Comparison of ENCODE assay signal across 13 cellular contexts in the genomic region with DNA sequence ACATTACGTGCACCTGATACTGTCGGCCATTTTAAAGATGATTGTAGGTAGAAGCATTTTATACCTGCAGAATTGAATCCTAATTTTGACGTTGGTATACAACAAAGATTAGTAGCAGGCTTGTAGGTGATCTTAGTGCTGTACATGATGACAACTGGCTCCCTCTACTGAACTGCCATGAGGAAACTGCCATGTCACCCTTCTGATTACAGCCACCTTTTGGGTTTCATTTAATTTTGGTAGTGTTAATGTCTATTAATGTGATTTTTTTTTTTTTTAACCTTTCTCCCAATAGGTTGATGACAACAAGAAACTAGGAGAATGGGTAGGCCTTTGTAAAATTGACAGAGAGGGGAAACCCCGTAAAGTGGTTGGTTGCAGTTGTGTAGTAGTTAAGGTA. TPM values are rescaled to one million over a fixed set of nuclear protein-coding genes. Genes with fewer than 3 reads are reported as not detected.
DNase-seq lines count a peak whose midpoint lies in the region; ATAC-seq, FAIRE-seq and TF ChIP-seq lines count a peak whose summit lies in the region.
"Had no signal": no experiment of that assay in that cellular context is flagged by ENCODE, and none has a peak within 500 bp of the region (broad histone marks: within the 10 kb centered on the region; RNA-seq: fewer than 3 reads in every experiment).

No MANE protein-coding gene starts in this region.

- H3K4me3 Mint-ChIP-seq in WTC11, result peak overlapping the region; percentile 99

- H3K27ac ChIP-seq in A549, result peak overlapping the region in 1 of 2 experiments; percentile 98; a peak in 2 of 6 replicates

- peaks cover 28% of the 10 kb centered on the region for H3K36me3 ChIP-seq in iPS-15b (ENCODE audit: control insufficient read depth, insufficient read depth, low read length)

- no peaks in the 10 kb centered on the region for H3K9me3 Mint-ChIP-seq in WTC11

- no peaks in the 10 kb centered on the region for H3K27me3 ChIP-seq in iPS-15b (ENCODE audit: control insufficient read depth, insufficient read depth, low read length)

- peak overlapping the region; percentile 91 for H3K4me2 ChIP-seq in A549

- peak overlapping the region; percentile 89 for H3K4me3 ChIP-seq in A549
- H3K4me3 ChIP-seq in iPS-15b (ENCODE audit: low read depth, low read length), result peak overlapping the region; percentile 97

- no peak for TF ChIP-seq RAD21 in A549 (conservative IDR thresholded peaks at IDR 0.05 in 1 of 2, IDR thresholded peaks at IDR 0.05 in 1 of 2)

- TF ChIP-seq CTCF in A549 (IDR thresholded peaks at IDR 0.05), result no peak
- peak; percentile 18 for TF ChIP-seq CTCF in GM12873 (IDR thresholded peaks at IDR 0.05; ENCODE audit: insufficient read depth, low read depth, low read length, missing control alignments)
- no peak for TF ChIP-seq CTCF in WTC11 (IDR thresholded peaks at IDR 0.05)

- peak overlapping the region; percentile 98 for H3K27ac Mint-ChIP-seq in WTC11

- peaks cover 49% of the 10 kb centered on the region for H3K4me1 ChIP-seq in A549
- H3K4me1 ChIP-seq in iPS-15b (ENCODE audit: control insufficient read depth, insufficient read depth, low read length), result peaks cover 5% of the 10 kb centered on the region

- H3K9ac ChIP-seq in iPS-15b (ENCODE audit: low read depth, low read length), result no peak overlapping the region

- peaks cover 4% of the 10 kb centered on the region; the same call in 1 of the 2 replicates for H3K27me3 Mint-ChIP-seq in WTC11 (ENCODE audit: low read depth)

- CTCF ChIA-PET in A549 (lab: Yijun Ruan, JAX), result no interaction called here
- CTCF ChIA-PET in WTC11 (lab: Charles Lee), result interaction anchor here (1.4 kb wide), 1 partner anchor 17 kb away, joined by 4 read pairs; no protein-coding TSS in a partner anchor

- FAIRE-seq in A549 (lab: Jason Lieb, UNC), result no peak
- FAIRE-seq: endometrium had no signal

- H3K4me1 Mint-ChIP-seq in WTC11, result peaks cover 61% of the 10 kb centered on the region

- TF ChIP-seq EP300 in A549 (IDR thresholded peaks at IDR 0.05), result no peak

- POLR2A ChIA-PET in A549 (lab: Yijun Ruan, JAX), result interaction anchor here (0.7 kb wide), 1 partner anchor 18 kb away, joined by 4 read pairs; a partner anchor contains a TSS
- POLR2A ChIA-PET in WTC11 (lab: Charles Lee), result no interaction called here

- DNase-seq in A549 (ENCODE audit: low read depth in 1 of 2, low spot score in 1 of 2), result no peak
- DNase-seq in WTC11 (ENCODE audit: low spot score), result no peak
- DNase-seq in GF-D8 (lab: John Stamatoyannopoulos, UW), result no peak
- no peak for DNase-seq in NCI-H748 treated with DMSO at 0.1 percent for 48 hours (lab: John Stamatoyannopoulos, UW)
- DNase-seq: activated CD4-positive, CD25-positive, alpha-beta regulatory T cell; NCI-H1436; nucleus accumbens; stimulated activated CD8-positive, alpha-beta memory T cell treated with anti-CD3 and anti-CD28 coated beads, Interleukin-4, amount 100 ng/mL, for 48 hours had no signal

- no peak for ATAC-seq in A549
- no peak for ATAC-seq in WTC11
- ATAC-seq in GM19395 (IDR thresholded peaks at IDR 0.05; ENCODE audit: unreplicated experiment), result no peak
- no peak for ATAC-seq in GM21423 (IDR thresholded peaks at IDR 0.05; ENCODE audit: unreplicated experiment)

- no peak for TF ChIP-seq POLR2A in A549 (IDR thresholded peaks at IDR 0.05; ENCODE audit: low read length)

- WGBS in A549 (ENCODE audit: missing lambda C conversion rate), result 37% methylated on average over 4 of the region's 4 CpGs

- H3K36me3 Mint-ChIP-seq in WTC11, result peaks cover 56% of the 10 kb centered on the region

- no peaks in the 10 kb centered on the region for H3K9me3 ChIP-seq in A549
- H3K9me3 ChIP-seq in iPS-15b (ENCODE audit: control insufficient read depth, insufficient read depth, low read length), result no peaks in the 10 kb centered on the region

TF ChIP-seq in A549, 52 proteins besides CTCF, POLR2A, EP300 and RAD21:
- 0 out of 5 replicates have a peak, but pooled peaks of 1 of the 2 experiments have one; percentile 17 for TF ChIP-seq JUN (IDR thresholded peaks at IDR 0.05)
- TF ChIP-seq, protein P1, sequence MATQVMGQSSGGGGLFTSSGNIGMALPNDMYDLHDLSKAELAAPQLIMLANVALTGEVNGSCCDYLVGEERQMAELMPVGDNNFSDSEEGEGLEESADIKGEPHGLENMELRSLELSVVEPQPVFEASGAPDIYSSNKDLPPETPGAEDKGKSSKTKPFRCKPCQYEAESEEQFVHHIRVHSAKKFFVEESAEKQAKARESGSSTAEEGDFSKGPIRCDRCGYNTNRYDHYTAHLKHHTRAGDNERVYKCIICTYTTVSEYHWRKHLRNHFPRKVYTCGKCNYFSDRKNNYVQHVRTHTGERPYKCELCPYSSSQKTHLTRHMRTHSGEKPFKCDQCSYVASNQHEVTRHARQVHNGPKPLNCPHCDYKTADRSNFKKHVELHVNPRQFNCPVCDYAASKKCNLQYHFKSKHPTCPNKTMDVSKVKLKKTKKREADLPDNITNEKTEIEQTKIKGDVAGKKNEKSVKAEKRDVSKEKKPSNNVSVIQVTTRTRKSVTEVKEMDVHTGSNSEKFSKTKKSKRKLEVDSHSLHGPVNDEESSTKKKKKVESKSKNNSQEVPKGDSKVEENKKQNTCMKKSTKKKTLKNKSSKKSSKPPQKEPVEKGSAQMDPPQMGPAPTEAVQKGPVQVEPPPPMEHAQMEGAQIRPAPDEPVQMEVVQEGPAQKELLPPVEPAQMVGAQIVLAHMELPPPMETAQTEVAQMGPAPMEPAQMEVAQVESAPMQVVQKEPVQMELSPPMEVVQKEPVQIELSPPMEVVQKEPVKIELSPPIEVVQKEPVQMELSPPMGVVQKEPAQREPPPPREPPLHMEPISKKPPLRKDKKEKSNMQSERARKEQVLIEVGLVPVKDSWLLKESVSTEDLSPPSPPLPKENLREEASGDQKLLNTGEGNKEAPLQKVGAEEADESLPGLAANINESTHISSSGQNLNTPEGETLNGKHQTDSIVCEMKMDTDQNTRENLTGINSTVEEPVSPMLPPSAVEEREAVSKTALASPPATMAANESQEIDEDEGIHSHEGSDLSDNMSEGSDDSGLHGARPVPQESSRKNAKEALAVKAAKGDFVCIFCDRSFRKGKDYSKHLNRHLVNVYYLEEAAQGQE (IDR thresholded peaks at IDR 0.05), result no peak

TF ChIP-seq in WTC11, 78 proteins besides CTCF, POLR2A, EP300 and RAD21:
- TF ChIP-seq NFE2L1 (CRISPR knock-in tag; IDR thresholded peaks at IDR 0.05), result peak; percentile 40; the same call in 1 of the 2 replicates
- TF ChIP-seq, protein P2, sequence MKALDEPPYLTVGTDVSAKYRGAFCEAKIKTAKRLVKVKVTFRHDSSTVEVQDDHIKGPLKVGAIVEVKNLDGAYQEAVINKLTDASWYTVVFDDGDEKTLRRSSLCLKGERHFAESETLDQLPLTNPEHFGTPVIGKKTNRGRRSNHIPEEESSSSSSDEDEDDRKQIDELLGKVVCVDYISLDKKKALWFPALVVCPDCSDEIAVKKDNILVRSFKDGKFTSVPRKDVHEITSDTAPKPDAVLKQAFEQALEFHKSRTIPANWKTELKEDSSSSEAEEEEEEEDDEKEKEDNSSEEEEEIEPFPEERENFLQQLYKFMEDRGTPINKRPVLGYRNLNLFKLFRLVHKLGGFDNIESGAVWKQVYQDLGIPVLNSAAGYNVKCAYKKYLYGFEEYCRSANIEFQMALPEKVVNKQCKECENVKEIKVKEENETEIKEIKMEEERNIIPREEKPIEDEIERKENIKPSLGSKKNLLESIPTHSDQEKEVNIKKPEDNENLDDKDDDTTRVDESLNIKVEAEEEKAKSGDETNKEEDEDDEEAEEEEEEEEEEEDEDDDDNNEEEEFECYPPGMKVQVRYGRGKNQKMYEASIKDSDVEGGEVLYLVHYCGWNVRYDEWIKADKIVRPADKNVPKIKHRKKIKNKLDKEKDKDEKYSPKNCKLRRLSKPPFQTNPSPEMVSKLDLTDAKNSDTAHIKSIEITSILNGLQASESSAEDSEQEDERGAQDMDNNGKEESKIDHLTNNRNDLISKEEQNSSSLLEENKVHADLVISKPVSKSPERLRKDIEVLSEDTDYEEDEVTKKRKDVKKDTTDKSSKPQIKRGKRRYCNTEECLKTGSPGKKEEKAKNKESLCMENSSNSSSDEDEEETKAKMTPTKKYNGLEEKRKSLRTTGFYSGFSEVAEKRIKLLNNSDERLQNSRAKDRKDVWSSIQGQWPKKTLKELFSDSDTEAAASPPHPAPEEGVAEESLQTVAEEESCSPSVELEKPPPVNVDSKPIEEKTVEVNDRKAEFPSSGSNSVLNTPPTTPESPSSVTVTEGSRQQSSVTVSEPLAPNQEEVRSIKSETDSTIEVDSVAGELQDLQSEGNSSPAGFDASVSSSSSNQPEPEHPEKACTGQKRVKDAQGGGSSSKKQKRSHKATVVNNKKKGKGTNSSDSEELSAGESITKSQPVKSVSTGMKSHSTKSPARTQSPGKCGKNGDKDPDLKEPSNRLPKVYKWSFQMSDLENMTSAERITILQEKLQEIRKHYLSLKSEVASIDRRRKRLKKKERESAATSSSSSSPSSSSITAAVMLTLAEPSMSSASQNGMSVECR (CRISPR knock-in tag; IDR thresholded peaks at IDR 0.05; ENCODE audit: borderline replicate concordance), result no peak

RNA-seq across cellular contexts. Expression of a gene that starts 2.3 kb away (rescaled TPM):
- 2,499 and 2,743 TPM in 2 replicates for polyA plus RNA-seq in A549 (2011; rRNA removed)
- 3,589 and 4,526 TPM in 2 replicates for polyA plus RNA-seq in A549 (2012; cell fraction: cytosol; rRNA removed)
- 1,277 and 1,380 TPM in 2 replicates for polyA plus RNA-seq in A549 (2012; cell fraction: nucleus; rRNA removed)
- 1,913 to 2,040 TPM (median 1,987 TPM) in 3 replicates for polyA plus RNA-seq in A549 (2017; fragmentation: RNase III; extraction: RNeasy Plus Mini Kit Qiagen cat#74134 plus additional on column Dnase treatment)
- 1,277 and 1,661 TPM in 2 replicates for polyA minus RNA-seq in A549 (2011; rRNA and poly(A)+ RNA removed)
- 1,463 to 1,558 TPM (median 1,516 TPM) in 3 replicates for total RNA-seq in WTC11 (2021)

RNA-seq across cellular contexts. Expression of a gene that starts 18.2 kb away (rescaled TPM):
- polyA plus RNA-seq in A549 (2011; rRNA removed) (13.2 and 17.4 TPM in 2 replicates), A549 (2017; fragmentation: RNase III; extraction: RNeasy Plus Mini Kit Qiagen cat#74134 plus additional on column Dnase treatment) (4.2 to 4.5 TPM (median 4.2 TPM) in 3 replicates)
- 2.5 and 2.8 TPM in 2 replicates for polyA plus RNA-seq in A549 (2012; cell fraction: cytosol; rRNA removed)
- 1.4 and 3.2 TPM in 2 replicates for polyA plus RNA-seq in A549 (2012; cell fraction: nucleus; rRNA removed)
- polyA minus RNA-seq in A549 (2011; rRNA and poly(A)+ RNA removed), result 4.1 and 4.5 TPM in 2 replicates
- total RNA-seq in WTC11 (2021), result 21.3 to 24.3 TPM (median 24.1 TPM) in 3 replicates

RNA-seq across cellular contexts. Expression of a gene that starts 59.0 kb away (rescaled TPM):
- polyA plus RNA-seq in A549 (2011; rRNA removed) (0.09 TPM in 1 of 2 replicates, not detected in the other), A549 (2017; fragmentation: RNase III; extraction: RNeasy Plus Mini Kit Qiagen cat#74134 plus additional on column Dnase treatment) (0.13 TPM in 1 of 3 replicates, not detected in the others)
- polyA plus RNA-seq in A549 (2012; cell fraction: cytosol; rRNA removed), result 0.03 TPM in 1 of 2 replicates, not detected in the other
- polyA plus RNA-seq in A549 (2012; cell fraction: nucleus; rRNA removed), result not detected in 2 replicates
- not detected in 2 replicates for polyA minus RNA-seq in A549 (2011; rRNA and poly(A)+ RNA removed)
- 0.16 TPM in 1 of 3 replicates, not detected in the others for total RNA-seq in WTC11 (2021)
